Comparison of ENCODE assay signal across 1 cellular context in genomic region chr5:178323961-178324360, GRCh38.
TF ChIP-seq lines count a peak whose summit lies in the region.

No MANE protein-coding gene starts in this region.

TF ChIP-seq in H1, 55 proteins besides CTCF, POLR2A, EP300 and RAD21 (continued from another document):
- TF ChIP-seq CHD7 (IDR thresholded peaks at IDR 0.05; ENCODE audit: insufficient replicate concordance, low read length) = no peak
- TF ChIP-seq SIN3A (conservative IDR thresholded peaks at IDR 0.05 in 1 of 2, IDR thresholded peaks at IDR 0.05 in 1 of 2; ENCODE audit: low read depth in 1 of 2, low read length in 2 of 2) = no peak
- TF ChIP-seq SAP30 (IDR thresholded peaks at IDR 0.05; ENCODE audit: insufficient read depth, insufficient replicate concordance, low read length) = no peak
- TF ChIP-seq ATF2 (IDR thresholded peaks at IDR 0.05; ENCODE audit: low read length) = no peak
- no peak for TF ChIP-seq SP1 (IDR thresholded peaks at IDR 0.05; ENCODE audit: low read depth, low read length)
- TF ChIP-seq RXRA (IDR thresholded peaks at IDR 0.05; ENCODE audit: insufficient read depth, low read depth, low read length) = no peak
- no peak for TF ChIP-seq NRF1 (IDR thresholded peaks at IDR 0.05; ENCODE audit: low read depth, low read length)
- TF ChIP-seq ASH2L (IDR thresholded peaks at IDR 0.05; ENCODE audit: low read length) = no peak
